Comparison of ENCODE assay signal across 13 cellular contexts in genomic region chr10:29757551-29758297, GRCh38.
DNase-seq lines count a peak whose midpoint lies in the region; ATAC-seq and TF ChIP-seq lines count a peak whose summit lies in the region.
"Had no signal": no experiment of that assay in that cellular context is flagged by ENCODE, and none has a peak within 500 bp of the region (broad histone marks: within the 10 kb centered on the region; RNA-seq: fewer than 3 reads in every experiment).

No MANE protein-coding gene starts in this region.

- H3K4me3 ChIP-seq in cardiac fibroblast (replicated peaks in 1 of 2; ENCODE audit: low read depth in 2 of 2, low read length in 2 of 2): no peak overlapping the region
- H3K4me3 ChIP-seq in right lobe of liver: no peak overlapping the region
- H3K4me3 ChIP-seq in lower lobe of right lung: no peak overlapping the region
- no peak overlapping the region for H3K4me3 ChIP-seq in thyroid gland (replicated peaks in 1 of 3)

- H3K36me3 ChIP-seq in right lobe of liver (no peaks in the 10 kb centered on the region), lower lobe of right lung (no peaks in the 10 kb centered on the region), thyroid gland (no peaks in the 10 kb centered on the region)

- H3K4me1 ChIP-seq in right lobe of liver (peaks cover 0 to 47% (median 21%) of the 10 kb centered on the region in 4 donors), lower lobe of right lung (peaks cover 3% of the 10 kb centered on the region), thyroid gland (peaks cover 0 to 10% of the 10 kb centered on the region in 2 donors)

- TF ChIP-seq POLR2A in right lobe of liver (IDR thresholded peaks at IDR 0.05): no peak
- no peak for TF ChIP-seq POLR2A in thyroid gland (IDR thresholded peaks at IDR 0.05)

- ATAC-seq in right lobe of liver: peak in 3 of 4 donors; percentile 1 to 77 (median 12)
- no peak for ATAC-seq in lower lobe of right lung
- ATAC-seq: naive thymus-derived CD8-positive, alpha-beta T cell had no signal

- intact Hi-C loops in right lobe of liver (cut with DNase I) (no loop called here), lower lobe of right lung (cut with DNase I) (no loop called here), posterior cingulate gyrus (cut with DNase I) (no loop called here), thyroid gland (cut with DNase I) (no loop called here)

- TF ChIP-seq CTCF in cardiac fibroblast (IDR thresholded peaks at IDR 0.05; ENCODE audit: low read depth, low read length) (no peak), right lobe of liver (IDR thresholded peaks at IDR 0.05) (no peak), lower lobe of right lung (IDR thresholded peaks at IDR 0.05) (no peak), thyroid gland (IDR thresholded peaks at IDR 0.05) (no peak)

- WGBS in right lobe of liver (ENCODE audit: insufficient coverage, low coverage, low lambda C conversion rate, missing lambda C conversion rate): 25% methylated on average over 8 of the region's 9 CpGs
- WGBS in thyroid gland, 2 donors: 76 to 80% methylated on average over 8 to 9 of the region's 9 CpGs

- H3K9me3 ChIP-seq in right lobe of liver (no peaks in the 10 kb centered on the region), lower lobe of right lung (no peaks in the 10 kb centered on the region), thyroid gland (no peaks in the 10 kb centered on the region)

- in situ Hi-C loops in Caki2 (cut with HindIII; ENCODE audit: low pct_unique_long_range_greater_than_20kb, low sequenced_read_pairs): no loop called here

- DNase-seq in Caki2 (ENCODE audit: low read depth) (peak; percentile 95), LoVo (ENCODE audit: low spot score) (peak; percentile 73), cardiac fibroblast (ENCODE audit: low read depth in 2 of 2) (peak; percentile 33 to 48), right lobe of liver (peak in 1 of 3 donors; percentile 46), lower lobe of right lung (no peak), posterior cingulate gyrus (no peak), thyroid gland (no peak), NCI-H226 (no peak)
- DNase-seq: KG1; naive thymus-derived CD8-positive, alpha-beta T cell; RPMI8226; stimulated activated CD4-positive, alpha-beta T cell treated with anti-CD3 and anti-CD28 coated beads, Interleukin-12 subunit alpha, Interleukin-12 subunit beta, amount 100 ng/mL, for 4 hours had no signal

- H3K27me3 ChIP-seq in right lobe of liver (no peaks in the 10 kb centered on the region), lower lobe of right lung (ENCODE audit: low read depth) (no peaks in the 10 kb centered on the region), thyroid gland (no peaks in the 10 kb centered on the region)

- H3K27ac ChIP-seq in right lobe of liver: peak overlapping the region in 2 of 3 donors; percentile 85 to 88
- no peak overlapping the region for H3K27ac ChIP-seq in lower lobe of right lung
- H3K27ac ChIP-seq in thyroid gland: no peak overlapping the region
- H3K27ac ChIP-seq: C4-2B had no signal

Comparison
In these comparisons a context has a peak if more than half of its experiments do, and no peak if none do; other contexts are left out.
1. DNase-seq: peak in Caki2 (single experiment), LoVo (single experiment) and cardiac fibroblast (2 of 2); none in lower lobe of right lung (single experiment), posterior cingulate gyrus (0 of 10), thyroid gland (0 of 2) and NCI-H226 (single experiment).
2. ATAC-seq: peak in right lobe of liver (3 of 4); none in lower lobe of right lung (0 of 2).
3. H3K27ac ChIP-seq: peak in right lobe of liver (2 of 3); none in lower lobe of right lung (single experiment) and thyroid gland (0 of 3).